In the genomic region with DNA sequence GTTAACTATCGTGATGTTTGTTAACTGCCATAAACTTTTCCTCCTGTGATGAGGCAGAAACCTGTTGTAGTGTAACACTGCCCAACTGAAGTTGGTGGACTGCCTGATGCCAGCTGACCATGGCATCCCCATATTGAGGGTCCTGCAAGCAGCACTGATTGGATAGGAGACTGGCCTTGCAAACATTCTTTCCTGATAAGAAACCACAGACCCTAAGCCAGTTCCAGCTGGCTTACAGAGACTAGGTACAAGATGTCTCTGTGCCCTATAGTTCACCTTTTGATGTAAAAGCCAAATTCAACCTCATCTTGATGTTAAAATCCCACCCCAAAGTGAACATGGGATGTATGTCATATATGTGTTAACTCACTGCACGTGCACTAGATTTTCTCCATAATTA, we compare ENCODE assay signal across 28 cellular contexts.
"Had no signal": no experiment of that assay in that cellular context is flagged by ENCODE, and none has a peak within 500 bp of the region (broad histone marks: within the 10 kb centered on the region; RNA-seq: fewer than 3 reads in every experiment).

No MANE protein-coding gene starts in this region.

- H3K36me3 Mint-ChIP-seq: activated CD8-positive, alpha-beta memory T cell treated with anti-CD3 and anti-CD28 coated beads, Interleukin-2, amount 10 ng/mL, durations not matched to agents 7 days and 5 days; activated naive CD4-positive, alpha-beta T cell treated with anti-CD3 and anti-CD28 coated beads, Interleukin-2, amount 50 U/mL, for 24 hours; naive thymus-derived CD8-positive, alpha-beta T cell; neural progenitor cell had no signal

- H3K27me3 Mint-ChIP-seq: activated CD4-positive, alpha-beta T cell treated with anti-CD3 and anti-CD28 coated beads for 36 hours; activated CD8-positive, alpha-beta memory T cell treated with anti-CD3 and anti-CD28 coated beads, Interleukin-2, amount 10 ng/mL, durations not matched to agents 7 days and 5 days; activated naive CD4-positive, alpha-beta T cell treated with anti-CD3 and anti-CD28 coated beads, Interleukin-2, amount 50 U/mL, for 24 hours; activated naive CD8-positive, alpha-beta T cell treated with anti-CD3 and anti-CD28 coated beads, Interleukin-2, amount 50 U/mL, for 24 hours; effector memory CD8-positive, alpha-beta T cell; naive thymus-derived CD8-positive, alpha-beta T cell had no signal

- H3K9me3 ChIP-seq: body of pancreas, gastroesophageal sphincter, thoracic aorta had no signal

- H2AFZ ChIP-seq: hepatocyte had no signal

- H3K4me1 Mint-ChIP-seq: activated CD4-positive, alpha-beta T cell treated with anti-CD3 and anti-CD28 coated beads for 36 hours; activated CD8-positive, alpha-beta memory T cell treated with anti-CD3 and anti-CD28 coated beads, Interleukin-2, amount 10 ng/mL, durations not matched to agents 7 days and 5 days; activated naive CD4-positive, alpha-beta T cell treated with anti-CD3 and anti-CD28 coated beads, Interleukin-2, amount 50 U/mL, for 24 hours; neural progenitor cell had no signal

- H3K4me2 ChIP-seq: hepatocyte, neural progenitor cell had no signal

- H3K27ac Mint-ChIP-seq: activated CD4-positive, alpha-beta T cell treated with anti-CD3 and anti-CD28 coated beads for 36 hours; activated CD8-positive, alpha-beta memory T cell treated with anti-CD3 and anti-CD28 coated beads, Interleukin-2, amount 10 ng/mL, durations not matched to agents 7 days and 5 days; activated CD8-positive, alpha-beta T cell treated with anti-CD3 and anti-CD28 coated beads, Interleukin-2, amount 10 ng/mL, durations not matched to agents 7 days and 5 days; activated naive CD4-positive, alpha-beta T cell treated with anti-CD3 and anti-CD28 coated beads, Interleukin-2, amount 50 U/mL, for 24 hours; activated naive CD8-positive, alpha-beta T cell treated with anti-CD3 and anti-CD28 coated beads, Interleukin-2, amount 50 U/mL, for 24 hours; activated T-helper 2 cell treated with anti-CD3 and anti-CD28 coated beads, Interferon-gamma antibody, Interleukin-2, Interleukin-4, amounts not matched to agents 10 μg/mL and 5 μg/mL and 100 μg/mL, durations not matched to agents 14 hours and 24 hours and 36 hours; effector memory CD8-positive, alpha-beta T cell; naive thymus-derived CD8-positive, alpha-beta T cell; neural progenitor cell; T-helper 2 cell treated with Interferon-gamma antibody and Interleukin-4, amounts not matched to agents 5 μg/mL and 100 μg/mL, for 36 hours had no signal

- H3K9me3 Mint-ChIP-seq: activated naive CD8-positive, alpha-beta T cell treated with anti-CD3 and anti-CD28 coated beads, Interleukin-2, amount 50 U/mL, for 24 hours; activated T-helper 2 cell treated with anti-CD3 and anti-CD28 coated beads, Interferon-gamma antibody, Interleukin-2, Interleukin-4, amounts not matched to agents 10 μg/mL and 5 μg/mL and 100 μg/mL, durations not matched to agents 14 hours and 24 hours and 36 hours; naive thymus-derived CD8-positive, alpha-beta T cell; T-helper 2 cell treated with Interferon-gamma antibody and Interleukin-4, amounts not matched to agents 5 μg/mL and 100 μg/mL, for 36 hours had no signal

- DNase-seq: activated CD4-positive, alpha-beta T cell treated with anti-CD3 and anti-CD28 coated beads for 36 hours; activated CD4-positive, CD25-positive, alpha-beta regulatory T cell; activated CD8-positive, alpha-beta memory T cell treated with anti-CD3 and anti-CD28 coated beads, Interleukin-2, amount 10 ng/mL, durations not matched to agents 7 days and 5 days; activated CD8-positive, alpha-beta T cell treated with anti-CD3 and anti-CD28 coated beads, Interleukin-2, amount 10 ng/mL, durations not matched to agents 7 days and 5 days; activated naive CD8-positive, alpha-beta T cell treated with anti-CD3 and anti-CD28 coated beads, Interleukin-2, amount 50 U/mL, for 24 hours; activated T-cell treated with anti-CD3 and anti-CD28 coated beads, Interleukin-2, amount 50 U/mL, for 48 hours; body of pancreas; cortex of kidney; effector memory CD8-positive, alpha-beta T cell; kidney; left colon; midbrain; naive thymus-derived CD8-positive, alpha-beta T cell; occipital lobe; posterior cingulate gyrus; right cardiac atrium; stimulated activated CD4-positive, alpha-beta T cell treated with anti-CD3 and anti-CD28 coated beads, Interleukin-12 subunit alpha, Interleukin-12 subunit beta, amount 100 ng/mL, for 4 hours; stimulated activated CD4-positive, alpha-beta T cell treated with anti-CD3 and anti-CD28 coated beads, Interleukin-4, amount 100 ng/mL, for 1 hour; stimulated activated naive CD8-positive, alpha-beta T cell treated with anti-CD3 and anti-CD28 coated beads, Interleukin-15, Interleukin-2, amounts not matched to agents 100 U/mL and 50 U/mL, for 24 hours; trophoblast cell had no signal

- H3K36me3 ChIP-seq: gastroesophageal sphincter, neural progenitor cell, thoracic aorta had no signal

- H3K9ac ChIP-seq: neural progenitor cell had no signal

- ATAC-seq: activated CD4-positive, alpha-beta T cell treated with anti-CD3 and anti-CD28 coated beads for 36 hours; activated CD8-positive, alpha-beta memory T cell treated with anti-CD3 and anti-CD28 coated beads, Interleukin-2, amount 10 ng/mL, durations not matched to agents 7 days and 5 days; activated CD8-positive, alpha-beta T cell treated with anti-CD3 and anti-CD28 coated beads, Interleukin-2, amount 10 ng/mL, durations not matched to agents 7 days and 5 days; activated naive CD8-positive, alpha-beta T cell treated with anti-CD3 and anti-CD28 coated beads, Interleukin-2, amount 50 U/mL, for 24 hours; body of pancreas; effector memory CD8-positive, alpha-beta T cell; gastroesophageal sphincter; left colon; naive thymus-derived CD8-positive, alpha-beta T cell; right cardiac atrium; stimulated activated naive CD8-positive, alpha-beta T cell treated with anti-CD3 and anti-CD28 coated beads, Interleukin-15, Interleukin-2, amounts not matched to agents 100 U/mL and 50 U/mL, for 24 hours had no signal

- H3K4me1 ChIP-seq: body of pancreas, gastroesophageal sphincter, neural progenitor cell had no signal

- H3K4me3 Mint-ChIP-seq: activated CD4-positive, alpha-beta T cell treated with anti-CD3 and anti-CD28 coated beads for 36 hours; activated CD8-positive, alpha-beta memory T cell treated with anti-CD3 and anti-CD28 coated beads, Interleukin-2, amount 10 ng/mL, durations not matched to agents 7 days and 5 days; activated CD8-positive, alpha-beta T cell treated with anti-CD3 and anti-CD28 coated beads, Interleukin-2, amount 10 ng/mL, durations not matched to agents 7 days and 5 days; activated naive CD4-positive, alpha-beta T cell treated with anti-CD3 and anti-CD28 coated beads, Interleukin-2, amount 50 U/mL, for 24 hours; activated naive CD8-positive, alpha-beta T cell treated with anti-CD3 and anti-CD28 coated beads, Interleukin-2, amount 50 U/mL, for 24 hours; effector memory CD8-positive, alpha-beta T cell; naive thymus-derived CD8-positive, alpha-beta T cell; neural progenitor cell; T-helper 2 cell treated with Interferon-gamma antibody and Interleukin-4, amounts not matched to agents 5 μg/mL and 100 μg/mL, for 36 hours had no signal

- H3K27me3 ChIP-seq: body of pancreas, gastroesophageal sphincter, hepatocyte, neural progenitor cell had no signal

- H3K79me2 ChIP-seq: hepatocyte had no signal

- H3K4me3 ChIP-seq: body of pancreas, gastroesophageal sphincter, hepatocyte, neural progenitor cell, skin epidermis, thoracic aorta had no signal

- H3K27ac ChIP-seq: body of pancreas, gastroesophageal sphincter, hepatocyte, neural progenitor cell, skin epidermis, thoracic aorta had no signal
